12 cellular contexts compared by ENCODE assay signal in the genomic region with DNA sequence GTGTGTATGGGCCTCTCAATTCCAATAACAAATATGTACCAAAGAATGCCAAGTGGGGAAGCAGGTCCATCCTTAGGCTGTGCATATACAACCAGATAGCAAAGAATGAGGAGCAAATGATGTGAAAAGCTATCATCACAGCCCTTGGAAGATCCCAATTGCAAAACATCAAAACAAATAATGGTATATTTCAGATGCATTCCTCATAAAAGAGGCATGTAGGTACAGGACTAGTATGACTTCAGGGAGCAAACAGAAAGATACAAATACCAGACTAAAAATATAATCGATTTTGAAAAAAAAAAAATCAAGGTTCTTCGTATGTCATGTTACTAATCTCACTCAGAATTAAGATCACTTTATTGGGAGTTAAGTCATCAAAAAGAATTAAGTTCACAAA. TPM values are rescaled to one million over a fixed set of nuclear protein-coding genes. Genes with fewer than 3 reads are reported as not detected.
DNase-seq lines count a peak whose midpoint lies in the region; ATAC-seq lines count a peak whose summit lies in the region.
"Had no signal": no experiment of that assay in that cellular context is flagged by ENCODE, and none has a peak within 500 bp of the region (broad histone marks: within the 10 kb centered on the region; RNA-seq: fewer than 3 reads in every experiment).

No MANE protein-coding gene starts in this region.

- POLR2A ChIA-PET in activated CD4-positive, alpha-beta T cell treated with anti-CD3 and anti-CD28 coated beads, Interleukin-2, amount 10 ng/mL, durations not matched to agents 7 days and 5 days (lab: Charles Lee), result no interaction called here
- POLR2A ChIA-PET in activated naive CD8-positive, alpha-beta T cell treated with anti-CD3 and anti-CD28 coated beads, Interleukin-2, amount 10 ng/mL, durations not matched to agents 7 days and 5 days (lab: Charles Lee), result interaction anchor here (0.9 to 4.0 kb wide), 4 partner anchors 20 to 225 kb away, joined by 3 to 67 read pairs (median 4); partner anchors contain the start of gene SPOCK2
- POLR2A ChIA-PET in naive thymus-derived CD8-positive, alpha-beta T cell (lab: Charles Lee), result interaction anchor here (0.7 to 9.5 kb wide), 12 partner anchors 9 to 214 kb away, joined by 3 to 208 read pairs (median 4); partner anchors contain the start of gene SPOCK2

- H3K4me3 ChIP-seq in Jurkat, Clone E6-1 (ENCODE audit: low read length), result peak overlapping the region; percentile 8; the same call in 1 of the 2 replicates

- peaks cover 77% of the 10 kb centered on the region for H3K4me1 Mint-ChIP-seq in activated CD4-positive, alpha-beta T cell treated with anti-CD3 and anti-CD28 coated beads, Interleukin-2, amount 10 ng/mL, durations not matched to agents 7 days and 5 days
- H3K4me1 Mint-ChIP-seq in activated naive CD8-positive, alpha-beta T cell treated with anti-CD3 and anti-CD28 coated beads, Interleukin-2, amount 10 ng/mL, durations not matched to agents 7 days and 5 days, result peaks cover 67% of the 10 kb centered on the region
- H3K4me1 Mint-ChIP-seq in naive thymus-derived CD8-positive, alpha-beta T cell, result peaks cover 51 to 93% (median 89%) of the 10 kb centered on the region in 4 donors

- CTCF ChIA-PET in activated CD4-positive, alpha-beta T cell treated with anti-CD3 and anti-CD28 coated beads, Interleukin-2, amount 10 ng/mL, durations not matched to agents 7 days and 5 days (lab: Charles Lee), result interaction anchor here (0.6 kb wide), 1 partner anchor 17 kb away, joined by 3 read pairs; no protein-coding TSS in a partner anchor

- H3K27ac Mint-ChIP-seq in activated CD4-positive, alpha-beta T cell treated with anti-CD3 and anti-CD28 coated beads, Interleukin-2, amount 10 ng/mL, durations not matched to agents 7 days and 5 days, result peak overlapping the region; percentile 90
- peak overlapping the region; percentile 79 for H3K27ac Mint-ChIP-seq in activated naive CD8-positive, alpha-beta T cell treated with anti-CD3 and anti-CD28 coated beads, Interleukin-2, amount 10 ng/mL, durations not matched to agents 7 days and 5 days
- H3K27ac Mint-ChIP-seq in naive thymus-derived CD8-positive, alpha-beta T cell, result peak overlapping the region; percentile 81 to 95 (median 90)

- no peak for DNase-seq in activated CD4-positive, alpha-beta T cell treated with anti-CD3 and anti-CD28 coated beads, Interleukin-2, amount 10 ng/mL, durations not matched to agents 7 days and 5 days
- DNase-seq in activated CD4-positive, alpha-beta T cell treated with anti-CD3 and anti-CD28 coated beads, Interleukin-2, amount 50 U/mL, for 1 hour, result no peak
- no peak for DNase-seq in Jurkat, Clone E6-1 (ENCODE audit: low read depth, low spot score)
- DNase-seq in activated naive CD8-positive, alpha-beta T cell treated with anti-CD3 and anti-CD28 coated beads, Interleukin-2, amount 10 ng/mL, durations not matched to agents 7 days and 5 days, result no peak
- DNase-seq in naive thymus-derived CD8-positive, alpha-beta T cell, result no peak
- no peak for DNase-seq in NCI-H1105 (lab: John Stamatoyannopoulos, UW)
- DNase-seq in anterior cingulate cortex (lab: John Stamatoyannopoulos, UW), result no peak
- no peak for DNase-seq in NCI-H2107 treated with DMSO at 0.1 percent for 48 hours (lab: John Stamatoyannopoulos, UW; ENCODE audit: unreplicated experiment)
- DNase-seq: activated CD4-positive, alpha-beta T cell treated with anti-CD3 and anti-CD28 coated beads for 4 hours; mesenchymal stem cell; NCI-H146; NCI-H524 had no signal

- no peaks in the 10 kb centered on the region for H3K27me3 Mint-ChIP-seq in activated CD4-positive, alpha-beta T cell treated with anti-CD3 and anti-CD28 coated beads, Interleukin-2, amount 10 ng/mL, durations not matched to agents 7 days and 5 days
- no peaks in the 10 kb centered on the region for H3K27me3 Mint-ChIP-seq in activated naive CD8-positive, alpha-beta T cell treated with anti-CD3 and anti-CD28 coated beads, Interleukin-2, amount 10 ng/mL, durations not matched to agents 7 days and 5 days
- no peaks in the 10 kb centered on the region for H3K27me3 Mint-ChIP-seq in naive thymus-derived CD8-positive, alpha-beta T cell

- H3K4me3 Mint-ChIP-seq in activated CD4-positive, alpha-beta T cell treated with anti-CD3 and anti-CD28 coated beads, Interleukin-2, amount 10 ng/mL, durations not matched to agents 7 days and 5 days, result peak overlapping the region; percentile 73
- peak overlapping the region; percentile 70 for H3K4me3 Mint-ChIP-seq in activated naive CD8-positive, alpha-beta T cell treated with anti-CD3 and anti-CD28 coated beads, Interleukin-2, amount 10 ng/mL, durations not matched to agents 7 days and 5 days
- peak overlapping the region; percentile 36 to 87 (median 75) for H3K4me3 Mint-ChIP-seq in naive thymus-derived CD8-positive, alpha-beta T cell

- no peak for ATAC-seq in activated naive CD8-positive, alpha-beta T cell treated with anti-CD3 and anti-CD28 coated beads, Interleukin-2, amount 10 ng/mL, durations not matched to agents 7 days and 5 days (ENCODE audit: low read depth)
- peak in 1 of 2 donors; percentile 1 for ATAC-seq in naive thymus-derived CD8-positive, alpha-beta T cell

- peaks cover 31% of the 10 kb centered on the region for H3K36me3 Mint-ChIP-seq in activated CD4-positive, alpha-beta T cell treated with anti-CD3 and anti-CD28 coated beads, Interleukin-2, amount 10 ng/mL, durations not matched to agents 7 days and 5 days (ENCODE audit: low read depth)
- H3K36me3 Mint-ChIP-seq in activated naive CD8-positive, alpha-beta T cell treated with anti-CD3 and anti-CD28 coated beads, Interleukin-2, amount 10 ng/mL, durations not matched to agents 7 days and 5 days, result peaks cover 31% of the 10 kb centered on the region
- peaks cover under 1 to 7% (median 2%) of the 10 kb centered on the region in 3 donors for H3K36me3 Mint-ChIP-seq in naive thymus-derived CD8-positive, alpha-beta T cell

- no peaks in the 10 kb centered on the region for H3K9me3 Mint-ChIP-seq in activated CD4-positive, alpha-beta T cell treated with anti-CD3 and anti-CD28 coated beads, Interleukin-2, amount 10 ng/mL, durations not matched to agents 7 days and 5 days
- no peaks in the 10 kb centered on the region for H3K9me3 Mint-ChIP-seq in activated naive CD8-positive, alpha-beta T cell treated with anti-CD3 and anti-CD28 coated beads, Interleukin-2, amount 10 ng/mL, durations not matched to agents 7 days and 5 days
- H3K9me3 Mint-ChIP-seq in naive thymus-derived CD8-positive, alpha-beta T cell, result no peaks in the 10 kb centered on the region

RNA-seq across cellular contexts. Expression of gene SPOCK2, which starts 18.5 kb away (rescaled TPM):
- 100 to 1,000 TPM; 423 to 424 TPM for total RNA-seq in activated CD4-positive, alpha-beta T cell treated with anti-CD3 and anti-CD28 coated beads, Interleukin-2, amount 10 ng/mL, durations not matched to agents 7 days and 5 days
- polyA plus RNA-seq in Jurkat, Clone E6-1 (2012; ENCODE audit: insufficient read depth, insufficient read length), result 1.2 TPM
- total RNA-seq in activated naive CD8-positive, alpha-beta T cell treated with anti-CD3 and anti-CD28 coated beads, Interleukin-2, amount 10 ng/mL, durations not matched to agents 7 days and 5 days, result 100 to 1,000 TPM; 370 to 371 TPM
- total RNA-seq in naive thymus-derived CD8-positive, alpha-beta T cell, result 100 to 1,000 TPM; 566 to 578 TPM
- polyA plus RNA-seq in naive thymus-derived CD8-positive, alpha-beta T cell, result 100 to 1,000 TPM; 177 to 292 (median 235) TPM
